In the genomic region with DNA sequence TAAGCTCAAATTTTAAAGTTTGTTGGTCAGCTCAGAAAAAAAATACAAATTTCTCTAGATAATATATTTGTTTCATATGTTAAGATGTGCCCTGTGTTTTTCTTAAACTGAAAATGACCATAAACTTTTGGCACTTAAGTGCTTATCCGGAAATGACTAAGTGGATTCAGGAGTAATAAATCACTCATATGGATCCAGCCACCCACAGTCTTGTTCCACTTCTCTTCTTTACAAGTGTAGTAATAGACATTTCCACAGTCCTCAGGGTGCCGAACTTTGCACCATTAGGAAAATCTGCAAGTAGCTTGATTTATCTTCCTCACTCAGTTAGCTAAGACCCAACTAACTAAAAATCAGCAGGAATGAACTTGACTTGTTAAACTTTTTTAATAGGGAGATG, we compare ENCODE assay signal across 1 cellular context.
TF ChIP-seq lines count a peak whose summit lies in the region.

No MANE protein-coding gene starts in this region.

TF ChIP-seq in K562, 482 proteins besides CTCF, POLR2A, EP300 and RAD21 (continued from another document and continues in another):
- TF ChIP-seq, protein P1, sequence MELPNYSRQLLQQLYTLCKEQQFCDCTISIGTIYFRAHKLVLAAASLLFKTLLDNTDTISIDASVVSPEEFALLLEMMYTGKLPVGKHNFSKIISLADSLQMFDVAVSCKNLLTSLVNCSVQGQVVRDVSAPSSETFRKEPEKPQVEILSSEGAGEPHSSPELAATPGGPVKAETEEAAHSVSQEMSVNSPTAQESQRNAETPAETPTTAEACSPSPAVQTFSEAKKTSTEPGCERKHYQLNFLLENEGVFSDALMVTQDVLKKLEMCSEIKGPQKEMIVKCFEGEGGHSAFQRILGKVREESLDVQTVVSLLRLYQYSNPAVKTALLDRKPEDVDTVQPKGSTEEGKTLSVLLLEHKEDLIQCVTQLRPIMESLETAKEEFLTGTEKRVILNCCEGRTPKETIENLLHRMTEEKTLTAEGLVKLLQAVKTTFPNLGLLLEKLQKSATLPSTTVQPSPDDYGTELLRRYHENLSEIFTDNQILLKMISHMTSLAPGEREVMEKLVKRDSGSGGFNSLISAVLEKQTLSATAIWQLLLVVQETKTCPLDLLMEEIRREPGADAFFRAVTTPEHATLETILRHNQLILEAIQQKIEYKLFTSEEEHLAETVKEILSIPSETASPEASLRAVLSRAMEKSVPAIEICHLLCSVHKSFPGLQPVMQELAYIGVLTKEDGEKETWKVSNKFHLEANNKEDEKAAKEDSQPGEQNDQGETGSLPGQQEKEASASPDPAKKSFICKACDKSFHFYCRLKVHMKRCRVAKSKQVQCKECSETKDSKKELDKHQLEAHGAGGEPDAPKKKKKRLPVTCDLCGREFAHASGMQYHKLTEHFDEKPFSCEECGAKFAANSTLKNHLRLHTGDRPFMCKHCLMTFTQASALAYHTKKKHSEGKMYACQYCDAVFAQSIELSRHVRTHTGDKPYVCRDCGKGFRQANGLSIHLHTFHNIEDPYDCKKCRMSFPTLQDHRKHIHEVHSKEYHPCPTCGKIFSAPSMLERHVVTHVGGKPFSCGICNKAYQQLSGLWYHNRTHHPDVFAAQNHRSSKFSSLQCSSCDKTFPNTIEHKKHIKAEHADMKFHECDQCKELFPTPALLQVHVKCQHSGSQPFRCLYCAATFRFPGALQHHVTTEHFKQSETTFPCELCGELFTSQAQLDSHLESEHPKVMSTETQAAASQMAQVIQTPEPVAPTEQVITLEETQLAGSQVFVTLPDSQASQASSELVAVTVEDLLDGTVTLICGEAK (IDR thresholded peaks at IDR 0.05): no peak
- TF ChIP-seq, protein P1 (CRISPR knock-in tag; IDR thresholded peaks at IDR 0.05): no peak
- TF ChIP-seq ZNF764 (CRISPR knock-in tag; IDR thresholded peaks at IDR 0.05; ENCODE audit: low read depth) (no peak), ZKSCAN1 (IDR thresholded peaks at IDR 0.05; ENCODE audit: low read depth, low read length) (no peak), GTF2A2 (tag; IDR thresholded peaks at IDR 0.05) (no peak), KAT8 (IDR thresholded peaks at IDR 0.05; ENCODE audit: low read depth) (no peak), RBM22 (IDR thresholded peaks at IDR 0.05; ENCODE audit: low read depth, low read length, poor library complexity, severe bottlenecking) (no peak), POLR2H (tag; IDR thresholded peaks at IDR 0.05; ENCODE audit: low read depth) (peak; percentile 63), FUS (optimal IDR thresholded peaks at IDR 0.05; ENCODE audit: low read depth, low read length) (no peak), KDM5B (IDR thresholded peaks at IDR 0.05; ENCODE audit: insufficient replicate concordance, low read depth, low read length) (no peak), MAZ (CRISPR knock-in tag; conservative IDR thresholded peaks at IDR 0.05 in 1 of 2, IDR thresholded peaks at IDR 0.05 in 1 of 2) (no peak), NFYB (IDR thresholded peaks at IDR 0.05; ENCODE audit: extremely low read depth, insufficient read length) (no peak), ZFP1 (CRISPR knock-in tag; IDR thresholded peaks at IDR 0.05) (no peak), ZNF436 (CRISPR knock-in tag; IDR thresholded peaks at IDR 0.05) (no peak), RFX7 (CRISPR knock-in tag; IDR thresholded peaks at IDR 0.05) (no peak), PML (IDR thresholded peaks at IDR 0.05; ENCODE audit: low read length) (no peak), ZNF12 (CRISPR knock-in tag; IDR thresholded peaks at IDR 0.05) (no peak), MCM2 (IDR thresholded peaks at IDR 0.05; ENCODE audit: low read depth) (no peak), MCM5 (IDR thresholded peaks at IDR 0.05; ENCODE audit: low read depth) (no peak), ESRRB (CRISPR knock-in tag; IDR thresholded peaks at IDR 0.05; ENCODE audit: borderline replicate concordance) (no peak), MAFF (IDR thresholded peaks at IDR 0.05; ENCODE audit: low read length) (no peak), MYC (IDR thresholded peaks at IDR 0.05; ENCODE audit: low read depth, low read length) (no peak), MYC (CRISPR knock-in tag; IDR thresholded peaks at IDR 0.05; ENCODE audit: borderline replicate concordance, low read depth) (no peak), ZNF583 (CRISPR knock-in tag; IDR thresholded peaks at IDR 0.05) (no peak), SREBF1 (IDR thresholded peaks at IDR 0.05; ENCODE audit: borderline replicate concordance, low read depth, low read length) (no peak), ZNF57 (CRISPR knock-in tag; IDR thresholded peaks at IDR 0.05) (no peak), ELF2 (CRISPR knock-in tag; IDR thresholded peaks at IDR 0.05) (no peak), ZBTB17 (CRISPR knock-in tag; IDR thresholded peaks at IDR 0.05) (no peak), GABPB2 (CRISPR knock-in tag; conservative IDR thresholded peaks at IDR 0.05) (no peak), XRCC3 (IDR thresholded peaks at IDR 0.05) (no peak), TBL1XR1 (IDR thresholded peaks at IDR 0.05; ENCODE audit: low read length in 2 of 2) (no peak), PURB (CRISPR knock-in tag; IDR thresholded peaks at IDR 0.05; ENCODE audit: low read depth) (no peak), NFIX (CRISPR knock-in tag; IDR thresholded peaks at IDR 0.05; ENCODE audit: low read depth) (no peak), CBFA2T3 (IDR thresholded peaks at IDR 0.05) (no peak), ZNF174 (CRISPR knock-in tag; IDR thresholded peaks at IDR 0.05) (no peak), ZBED1 (IDR thresholded peaks at IDR 0.05) (no peak), LCOR (CRISPR knock-in tag; IDR thresholded peaks at IDR 0.05) (no peak), HOXB6 (CRISPR knock-in tag; IDR thresholded peaks at IDR 0.05; ENCODE audit: borderline replicate concordance) (no peak), CHD4 (IDR thresholded peaks at IDR 0.05; ENCODE audit: insufficient read depth, insufficient replicate concordance, low read depth, low read length, poor library complexity, severe bottlenecking) (no peak)
- TF ChIP-seq, protein P2, sequence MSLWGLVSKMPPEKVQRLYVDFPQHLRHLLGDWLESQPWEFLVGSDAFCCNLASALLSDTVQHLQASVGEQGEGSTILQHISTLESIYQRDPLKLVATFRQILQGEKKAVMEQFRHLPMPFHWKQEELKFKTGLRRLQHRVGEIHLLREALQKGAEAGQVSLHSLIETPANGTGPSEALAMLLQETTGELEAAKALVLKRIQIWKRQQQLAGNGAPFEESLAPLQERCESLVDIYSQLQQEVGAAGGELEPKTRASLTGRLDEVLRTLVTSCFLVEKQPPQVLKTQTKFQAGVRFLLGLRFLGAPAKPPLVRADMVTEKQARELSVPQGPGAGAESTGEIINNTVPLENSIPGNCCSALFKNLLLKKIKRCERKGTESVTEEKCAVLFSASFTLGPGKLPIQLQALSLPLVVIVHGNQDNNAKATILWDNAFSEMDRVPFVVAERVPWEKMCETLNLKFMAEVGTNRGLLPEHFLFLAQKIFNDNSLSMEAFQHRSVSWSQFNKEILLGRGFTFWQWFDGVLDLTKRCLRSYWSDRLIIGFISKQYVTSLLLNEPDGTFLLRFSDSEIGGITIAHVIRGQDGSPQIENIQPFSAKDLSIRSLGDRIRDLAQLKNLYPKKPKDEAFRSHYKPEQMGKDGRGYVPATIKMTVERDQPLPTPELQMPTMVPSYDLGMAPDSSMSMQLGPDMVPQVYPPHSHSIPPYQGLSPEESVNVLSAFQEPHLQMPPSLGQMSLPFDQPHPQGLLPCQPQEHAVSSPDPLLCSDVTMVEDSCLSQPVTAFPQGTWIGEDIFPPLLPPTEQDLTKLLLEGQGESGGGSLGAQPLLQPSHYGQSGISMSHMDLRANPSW (CRISPR knock-in tag; IDR thresholded peaks at IDR 0.05): no peak
- TF ChIP-seq, protein P3, sequence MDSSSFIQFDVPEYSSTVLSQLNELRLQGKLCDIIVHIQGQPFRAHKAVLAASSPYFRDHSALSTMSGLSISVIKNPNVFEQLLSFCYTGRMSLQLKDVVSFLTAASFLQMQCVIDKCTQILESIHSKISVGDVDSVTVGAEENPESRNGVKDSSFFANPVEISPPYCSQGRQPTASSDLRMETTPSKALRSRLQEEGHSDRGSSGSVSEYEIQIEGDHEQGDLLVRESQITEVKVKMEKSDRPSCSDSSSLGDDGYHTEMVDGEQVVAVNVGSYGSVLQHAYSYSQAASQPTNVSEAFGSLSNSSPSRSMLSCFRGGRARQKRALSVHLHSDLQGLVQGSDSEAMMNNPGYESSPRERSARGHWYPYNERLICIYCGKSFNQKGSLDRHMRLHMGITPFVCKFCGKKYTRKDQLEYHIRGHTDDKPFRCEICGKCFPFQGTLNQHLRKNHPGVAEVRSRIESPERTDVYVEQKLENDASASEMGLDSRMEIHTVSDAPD (CRISPR knock-in tag; IDR thresholded peaks at IDR 0.05): no peak
- TF ChIP-seq, protein P4, sequence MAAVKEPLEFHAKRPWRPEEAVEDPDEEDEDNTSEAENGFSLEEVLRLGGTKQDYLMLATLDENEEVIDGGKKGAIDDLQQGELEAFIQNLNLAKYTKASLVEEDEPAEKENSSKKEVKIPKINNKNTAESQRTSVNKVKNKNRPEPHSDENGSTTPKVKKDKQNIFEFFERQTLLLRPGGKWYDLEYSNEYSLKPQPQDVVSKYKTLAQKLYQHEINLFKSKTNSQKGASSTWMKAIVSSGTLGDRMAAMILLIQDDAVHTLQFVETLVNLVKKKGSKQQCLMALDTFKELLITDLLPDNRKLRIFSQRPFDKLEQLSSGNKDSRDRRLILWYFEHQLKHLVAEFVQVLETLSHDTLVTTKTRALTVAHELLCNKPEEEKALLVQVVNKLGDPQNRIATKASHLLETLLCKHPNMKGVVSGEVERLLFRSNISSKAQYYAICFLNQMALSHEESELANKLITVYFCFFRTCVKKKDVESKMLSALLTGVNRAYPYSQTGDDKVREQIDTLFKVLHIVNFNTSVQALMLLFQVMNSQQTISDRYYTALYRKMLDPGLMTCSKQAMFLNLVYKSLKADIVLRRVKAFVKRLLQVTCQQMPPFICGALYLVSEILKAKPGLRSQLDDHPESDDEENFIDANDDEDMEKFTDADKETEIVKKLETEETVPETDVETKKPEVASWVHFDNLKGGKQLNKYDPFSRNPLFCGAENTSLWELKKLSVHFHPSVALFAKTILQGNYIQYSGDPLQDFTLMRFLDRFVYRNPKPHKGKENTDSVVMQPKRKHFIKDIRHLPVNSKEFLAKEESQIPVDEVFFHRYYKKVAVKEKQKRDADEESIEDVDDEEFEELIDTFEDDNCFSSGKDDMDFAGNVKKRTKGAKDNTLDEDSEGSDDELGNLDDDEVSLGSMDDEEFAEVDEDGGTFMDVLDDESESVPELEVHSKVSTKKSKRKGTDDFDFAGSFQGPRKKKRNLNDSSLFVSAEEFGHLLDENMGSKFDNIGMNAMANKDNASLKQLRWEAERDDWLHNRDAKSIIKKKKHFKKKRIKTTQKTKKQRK (IDR thresholded peaks at IDR 0.05; ENCODE audit: borderline replicate concordance, low read depth, low read length): no peak
- TF ChIP-seq, protein P5, sequence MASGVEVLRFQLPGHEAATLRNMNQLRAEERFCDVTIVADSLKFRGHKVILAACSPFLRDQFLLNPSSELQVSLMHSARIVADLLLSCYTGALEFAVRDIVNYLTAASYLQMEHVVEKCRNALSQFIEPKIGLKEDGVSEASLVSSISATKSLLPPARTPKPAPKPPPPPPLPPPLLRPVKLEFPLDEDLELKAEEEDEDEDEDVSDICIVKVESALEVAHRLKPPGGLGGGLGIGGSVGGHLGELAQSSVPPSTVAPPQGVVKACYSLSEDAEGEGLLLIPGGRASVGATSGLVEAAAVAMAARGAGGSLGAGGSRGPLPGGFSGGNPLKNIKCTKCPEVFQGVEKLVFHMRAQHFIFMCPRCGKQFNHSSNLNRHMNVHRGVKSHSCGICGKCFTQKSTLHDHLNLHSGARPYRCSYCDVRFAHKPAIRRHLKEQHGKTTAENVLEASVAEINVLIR (CRISPR knock-in tag; IDR thresholded peaks at IDR 0.05): no peak
- TF ChIP-seq, protein P6, sequence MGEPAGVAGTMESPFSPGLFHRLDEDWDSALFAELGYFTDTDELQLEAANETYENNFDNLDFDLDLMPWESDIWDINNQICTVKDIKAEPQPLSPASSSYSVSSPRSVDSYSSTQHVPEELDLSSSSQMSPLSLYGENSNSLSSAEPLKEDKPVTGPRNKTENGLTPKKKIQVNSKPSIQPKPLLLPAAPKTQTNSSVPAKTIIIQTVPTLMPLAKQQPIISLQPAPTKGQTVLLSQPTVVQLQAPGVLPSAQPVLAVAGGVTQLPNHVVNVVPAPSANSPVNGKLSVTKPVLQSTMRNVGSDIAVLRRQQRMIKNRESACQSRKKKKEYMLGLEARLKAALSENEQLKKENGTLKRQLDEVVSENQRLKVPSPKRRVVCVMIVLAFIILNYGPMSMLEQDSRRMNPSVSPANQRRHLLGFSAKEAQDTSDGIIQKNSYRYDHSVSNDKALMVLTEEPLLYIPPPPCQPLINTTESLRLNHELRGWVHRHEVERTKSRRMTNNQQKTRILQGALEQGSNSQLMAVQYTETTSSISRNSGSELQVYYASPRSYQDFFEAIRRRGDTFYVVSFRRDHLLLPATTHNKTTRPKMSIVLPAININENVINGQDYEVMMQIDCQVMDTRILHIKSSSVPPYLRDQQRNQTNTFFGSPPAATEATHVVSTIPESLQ (CRISPR knock-in tag; IDR thresholded peaks at IDR 0.05): no peak
